Comparison of ENCODE assay signal across 6 cellular contexts in the genomic region with DNA sequence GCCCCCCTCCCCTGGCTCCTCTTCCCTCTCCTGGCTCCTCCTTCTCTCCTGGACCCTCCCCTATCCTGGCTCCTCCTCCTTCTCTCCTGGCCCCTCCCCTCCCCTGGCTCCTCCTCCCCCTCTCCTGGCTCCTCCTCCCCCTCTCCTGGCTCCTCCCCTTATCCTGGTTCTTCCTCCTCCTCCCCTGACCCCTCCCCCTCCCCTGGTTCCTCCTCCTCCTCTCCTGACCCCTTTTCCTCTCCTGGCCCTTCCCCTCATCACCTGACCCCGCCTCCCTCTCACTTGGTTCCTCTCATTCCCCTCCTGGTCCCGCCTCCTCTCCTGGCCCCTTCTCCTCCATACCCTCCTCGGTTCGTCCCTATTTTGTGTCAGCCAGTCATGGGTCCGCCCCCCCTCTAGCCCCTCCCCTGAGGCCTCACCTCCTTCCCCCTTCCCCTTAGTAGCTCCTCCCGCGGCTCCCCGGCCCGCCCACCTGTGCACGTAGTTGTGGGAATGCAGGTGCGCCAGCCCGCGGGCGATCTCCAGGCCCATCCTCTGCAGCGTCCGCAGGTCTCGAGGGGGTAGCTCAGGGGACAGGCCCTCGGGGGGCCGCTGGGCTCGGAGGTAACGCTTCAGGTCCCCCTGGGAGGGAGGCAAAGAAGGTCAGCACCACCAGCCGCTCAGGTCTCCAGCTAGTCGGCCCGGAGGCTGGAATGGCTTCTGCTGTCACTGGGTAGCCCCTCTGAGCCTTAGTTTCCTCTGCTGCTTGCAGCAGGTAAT. TPM values are rescaled to one million over a fixed set of nuclear protein-coding genes. Genes with fewer than 3 reads are reported as not detected.
DNase-seq lines count a peak whose midpoint lies in the region; TF ChIP-seq lines count a peak whose summit lies in the region.

No MANE protein-coding gene starts in this region.

- H3K27me3 ChIP-seq in Karpas-422 (ENCODE audit: low read length) (no peaks in the 10 kb centered on the region), SU-DHL-6 (ENCODE audit: low read length) (no peaks in the 10 kb centered on the region), ectodermal cell (ENCODE audit: control insufficient read depth, insufficient read depth, low read length, poor library complexity, severe bottlenecking) (no peaks in the 10 kb centered on the region), spleen (replicated peaks in 1 of 7) (peaks cover 0 to 57% (median 44%) of the 10 kb centered on the region in 7 donors)

- H3K9me3 ChIP-seq in Karpas-422 (ENCODE audit: low read length): no peaks in the 10 kb centered on the region
- no peaks in the 10 kb centered on the region for H3K9me3 ChIP-seq in SU-DHL-6 (ENCODE audit: insufficient read depth, low read length)
- H3K9me3 ChIP-seq in ectodermal cell (ENCODE audit: control insufficient read depth, low read length): no peaks in the 10 kb centered on the region
- H3K9me3 ChIP-seq in spleen: no peaks in the 10 kb centered on the region

- DNase-seq in Ammon's horn (ENCODE audit: low spot score) (peak; percentile 67), Karpas-422 (peak; percentile 96), spleen (peak; percentile 88), HK-2 (ENCODE audit: unreplicated experiment) (no peak)

- intact Hi-C loops in spleen (cut with DNase I; ENCODE audit: low total_unique reads): loop anchor here (10.0 kb wide), 1 partner anchor 83 kb away; no protein-coding TSS in a partner anchor

- H4K20me1 ChIP-seq in Karpas-422 (ENCODE audit: insufficient read depth, low read depth, low read length) (no peaks in the 10 kb centered on the region), SU-DHL-6 (ENCODE audit: low read depth, low read length) (no peaks in the 10 kb centered on the region)

- H3K27ac ChIP-seq in Karpas-422 (ENCODE audit: low read length) (no peak overlapping the region), SU-DHL-6 (ENCODE audit: low read depth, low read length) (no peak overlapping the region), ectodermal cell (ENCODE audit: insufficient read depth, low read depth, low read length, poor library complexity, severe bottlenecking) (no peak overlapping the region), spleen (peak overlapping the region in 4 of 8 donors; percentile 22 to 70 (median 44))

- H3K9me2 ChIP-seq in Karpas-422 (replicated peaks; ENCODE audit: insufficient read depth, low read length): no peaks in the 10 kb centered on the region
- H3K9me2 ChIP-seq in SU-DHL-6 (replicated peaks; ENCODE audit: insufficient read depth, low read length): no peaks in the 10 kb centered on the region

- H3K4me1 ChIP-seq in Karpas-422 (ENCODE audit: low read length) (peaks cover 10% of the 10 kb centered on the region), ectodermal cell (ENCODE audit: control insufficient read depth, insufficient read depth, low read length) (peaks cover 4% of the 10 kb centered on the region), spleen (peaks cover 4 to 42% (median 9%) of the 10 kb centered on the region in 6 donors)

- H3K36me3 ChIP-seq in Karpas-422 (ENCODE audit: insufficient read depth, low read length) (no peaks in the 10 kb centered on the region), SU-DHL-6 (ENCODE audit: low read length) (no peaks in the 10 kb centered on the region), ectodermal cell (ENCODE audit: control insufficient read depth, insufficient read depth, low read length) (no peaks in the 10 kb centered on the region), spleen (no peaks in the 10 kb centered on the region)

- WGBS in ectodermal cell, 2 experiments: 4% methylated on average over 24 of the region's 24 CpGs
- WGBS in spleen, 5 donors: 2 to 7% (median 5%) methylated on average over 15 to 24 of the region's 24 CpGs

- no peak overlapping the region; the same call in 1 of the 2 replicates for H2AFZ ChIP-seq in Karpas-422 (ENCODE audit: low read length)
- H2AFZ ChIP-seq in SU-DHL-6 (ENCODE audit: low read depth, low read length, severe bottlenecking): no peak overlapping the region

- no peak for TF ChIP-seq POLR2A in spleen (IDR thresholded peaks at IDR 0.05)

- H3F3A ChIP-seq in SU-DHL-6 (ENCODE audit: insufficient read depth): no peaks in the 10 kb centered on the region

- H3K9ac ChIP-seq in Karpas-422 (ENCODE audit: low read length) (no peak overlapping the region), SU-DHL-6 (ENCODE audit: low read length) (no peak overlapping the region)

- H3K4me3 ChIP-seq in Karpas-422 (ENCODE audit: low read length) (no peak overlapping the region), SU-DHL-6 (ENCODE audit: insufficient read depth, low read length, poor library complexity, severe bottlenecking) (no peak overlapping the region), ectodermal cell (ENCODE audit: insufficient read depth, low read depth, low read length) (peak overlapping the region; percentile 28), spleen (peak overlapping the region in 2 of 8 donors; percentile 4 to 53)

- H3K4me2 ChIP-seq in Karpas-422 (ENCODE audit: low read depth, low read length, poor library complexity, severe bottlenecking) (no peak overlapping the region), SU-DHL-6 (ENCODE audit: low read depth, low read length, poor library complexity, severe bottlenecking) (peak overlapping the region; percentile 31)

- TF ChIP-seq CTCF in SU-DHL-6 (IDR thresholded peaks at IDR 0.05; ENCODE audit: insufficient read depth, low read length, poor library complexity, severe bottlenecking) (no peak), spleen (IDR thresholded peaks at IDR 0.05 in 8 of 11, conservative IDR thresholded peaks at IDR 0.05 in 3 of 11) (no peak)

- H3K79me2 ChIP-seq in Karpas-422 (ENCODE audit: low read length): no peaks in the 10 kb centered on the region
- H3K79me2 ChIP-seq in SU-DHL-6 (ENCODE audit: insufficient read depth, low read length): no peaks in the 10 kb centered on the region

RNA-seq across cellular contexts. Expression of gene LMTK3, which starts 9.5 kb away (rescaled TPM):
- total RNA-seq in Karpas-422 (2014; rRNA removed; shearing (Covaris generic); ENCODE audit: low replicate concordance): 0.54 TPM in 1 of 2 replicates, not detected in the other
- 7.4 TPM for polyA plus RNA-seq in ectodermal cell (2013, experiment 1 of 4)
- 11.2 TPM for polyA plus RNA-seq in ectodermal cell (2013, experiment 2 of 4)
- 8.3 TPM for polyA plus RNA-seq in ectodermal cell (2013, experiment 3 of 4)
- polyA plus RNA-seq in ectodermal cell (2013, experiment 4 of 4): 10.1 TPM
- total RNA-seq in spleen: 1 to 10 TPM in 6 of 7 donors, under 1 TPM in 1; 0.69 to 4.2 (median 1.5) TPM
- 1 to 10 TPM in 1 of 3 donors, under 1 TPM in 2; 0.29 to 1.1 (median 0.37) TPM for polyA plus RNA-seq in spleen

RNA-seq across cellular contexts. Expression of gene CYTH2, which starts 33.0 kb away (rescaled TPM):
- 32.5 and 60.4 TPM in 2 replicates for total RNA-seq in Karpas-422 (2014; rRNA removed; shearing (Covaris generic); ENCODE audit: low replicate concordance)
- 135 TPM for polyA plus RNA-seq in ectodermal cell (2013, experiment 1 of 4)
- 126 TPM for polyA plus RNA-seq in ectodermal cell (2013, experiment 2 of 4)
- polyA plus RNA-seq in ectodermal cell (2013, experiment 3 of 4): 104 TPM
- 116 TPM for polyA plus RNA-seq in ectodermal cell (2013, experiment 4 of 4)
- 10 to 100 TPM; 31.4 to 66.4 (median 48.2) TPM for total RNA-seq in spleen
- 10 to 100 TPM; 22.6 to 44.1 (median 24.6) TPM for polyA plus RNA-seq in spleen

RNA-seq across cellular contexts. Expression of gene KCNJ14, which starts 46.8 kb away (rescaled TPM):
- 0.69 and 1.1 TPM in 2 replicates for total RNA-seq in Karpas-422 (2014; rRNA removed; shearing (Covaris generic); ENCODE audit: low replicate concordance)
- polyA plus RNA-seq in ectodermal cell (2013, experiment 1 of 4): 0.59 TPM
- polyA plus RNA-seq in ectodermal cell (2013, experiment 2 of 4): 0.87 TPM
- 0.27 TPM for polyA plus RNA-seq in ectodermal cell (2013, experiment 3 of 4)
- 0.61 TPM for polyA plus RNA-seq in ectodermal cell (2013, experiment 4 of 4)
- 1 to 10 TPM in 2 of 7 donors, under 1 TPM in 5; 0.43 to 1.4 (median 0.93) TPM for total RNA-seq in spleen
- under 1 TPM; 0.26 to 0.61 (median 0.38) TPM for polyA plus RNA-seq in spleen

RNA-seq across cellular contexts. Expression of gene SULT2B1, which starts 49.8 kb away (rescaled TPM):
- not detected in 2 replicates for total RNA-seq in Karpas-422 (2014; rRNA removed; shearing (Covaris generic); ENCODE audit: low replicate concordance)
- polyA plus RNA-seq in ectodermal cell (2013, experiment 1 of 4): not detected
- not detected for polyA plus RNA-seq in ectodermal cell (2013, experiment 2 of 4)
- polyA plus RNA-seq in ectodermal cell (2013, experiment 3 of 4): not detected
- polyA plus RNA-seq in ectodermal cell (2013, experiment 4 of 4): not detected
- total RNA-seq in spleen: not detected
- under 1 TPM in 2 of 3 donors, not detected in 1; 0.12 to 0.58 TPM for polyA plus RNA-seq in spleen

RNA-seq across cellular contexts. Expression of gene GRWD1, which starts 56.4 kb away (rescaled TPM):
- 15.9 and 22.2 TPM in 2 replicates for total RNA-seq in Karpas-422 (2014; rRNA removed; shearing (Covaris generic); ENCODE audit: low replicate concordance)
- polyA plus RNA-seq in ectodermal cell (2013, experiment 1 of 4): 36.5 TPM
- 38.5 TPM for polyA plus RNA-seq in ectodermal cell (2013, experiment 2 of 4)
- polyA plus RNA-seq in ectodermal cell (2013, experiment 3 of 4): 17.1 TPM
- polyA plus RNA-seq in ectodermal cell (2013, experiment 4 of 4): 20.9 TPM
- total RNA-seq in spleen: 10 to 100 TPM; 24.3 to 34.5 (median 26.0) TPM
- 10 to 100 TPM in 1 of 3 donors, 1 to 10 TPM in 2; 5.5 to 14.7 (median 9.5) TPM for polyA plus RNA-seq in spleen
